Comparison of ENCODE assay signal across 21 cellular contexts in genomic region chr1:221689138-221689537, GRCh38. TPM values are rescaled to one million over a fixed set of nuclear protein-coding genes. Genes with fewer than 3 reads are reported as not detected.
DNase-seq lines count a peak whose midpoint lies in the region; ATAC-seq and TF ChIP-seq lines count a peak whose summit lies in the region.
"Had no signal": no experiment of that assay in that cellular context is flagged by ENCODE, and none has a peak within 500 bp of the region (broad histone marks: within the 10 kb centered on the region; RNA-seq: fewer than 3 reads in every experiment).

No MANE protein-coding gene starts in this region.

- no peaks in the 10 kb centered on the region for H3K36me3 ChIP-seq in HAP-1 (replicated peaks)
- H3K36me3 ChIP-seq: ascending aorta, BLaER1, neutrophil had no signal

- peaks cover 3% of the 10 kb centered on the region for H3K9me3 Mint-ChIP-seq in activated T-helper 17 cell treated with anti-CD3 and anti-CD28 coated beads, Interleukin-2, amount 50 U/mL, for 72 hours
- no peaks in the 10 kb centered on the region for H3K9me3 Mint-ChIP-seq in natural killer cell
- no peaks in the 10 kb centered on the region for H3K9me3 Mint-ChIP-seq in type B pancreatic cell
- H3K9me3 Mint-ChIP-seq: memory B cell had no signal

- no peaks in the 10 kb centered on the region for H3K4me1 ChIP-seq in HAP-1
- H3K4me1 ChIP-seq: ascending aorta, BLaER1 had no signal

- H3K27ac Mint-ChIP-seq in activated T-helper 17 cell treated with anti-CD3 and anti-CD28 coated beads, Interleukin-2, amount 50 U/mL, for 72 hours, result peak overlapping the region; percentile 18
- peak overlapping the region; percentile 84 to 89 for H3K27ac Mint-ChIP-seq in natural killer cell
- H3K27ac Mint-ChIP-seq in type B pancreatic cell, result no peak overlapping the region
- H3K27ac Mint-ChIP-seq: memory B cell had no signal

- peak; percentile 75 for DNase-seq in Daoy (ENCODE audit: low read depth)
- peak; percentile 36 for DNase-seq in M059J (ENCODE audit: low read depth)
- no peak for DNase-seq in natural killer cell
- DNase-seq in HAP-1 (ENCODE audit: low spot score in 2 of 2), result no peak
- no peak for DNase-seq in HCEC 1CT
- no peak for DNase-seq in type B pancreatic cell (ENCODE audit: extremely low spot score, unreplicated experiment)
- DNase-seq: activated CD4-positive, alpha-beta T cell treated with anti-CD3 and anti-CD28 coated beads, Interleukin-2, amount 50 U/mL, for 48 hours; activated effector memory CD4-positive, alpha-beta T cell treated with Interleukin-2 at 50 U/mL for 16 hours; cortex of kidney; erythroblast; NCI-H1105; NCI-H2171 treated with DMSO at 0.1 percent for 48 hours; NCI-H82; right cardiac atrium; stimulated activated CD4-positive, alpha-beta T cell treated with anti-CD3 and anti-CD28 coated beads, Interleukin-2, amount 100 ng/mL, for 24 hours had no signal

- peaks cover 4% of the 10 kb centered on the region for H3K4me1 Mint-ChIP-seq in activated T-helper 17 cell treated with anti-CD3 and anti-CD28 coated beads, Interleukin-2, amount 50 U/mL, for 72 hours
- peaks cover 18 to 27% of the 10 kb centered on the region in 2 donors for H3K4me1 Mint-ChIP-seq in natural killer cell
- H3K4me1 Mint-ChIP-seq in type B pancreatic cell (ENCODE audit: unreplicated experiment), result no peaks in the 10 kb centered on the region
- H3K4me1 Mint-ChIP-seq: memory B cell had no signal

- intact Hi-C loops in natural killer cell (cut with micrococcal nuclease), result loop anchor here (5.0 kb wide), 1 partner anchor 37 kb away; no protein-coding TSS in a partner anchor

- H3K4me3 Mint-ChIP-seq in activated T-helper 17 cell treated with anti-CD3 and anti-CD28 coated beads, Interleukin-2, amount 50 U/mL, for 72 hours, result peak overlapping the region; percentile 28
- H3K4me3 Mint-ChIP-seq in natural killer cell (peak overlapping the region; percentile 74), type B pancreatic cell (no peak overlapping the region)
- H3K4me3 Mint-ChIP-seq: memory B cell had no signal

- H3K9me3 ChIP-seq in HAP-1, result no peaks in the 10 kb centered on the region
- H3K9me3 ChIP-seq: ascending aorta, neutrophil had no signal

- peak; percentile 83 for ATAC-seq in activated T-helper 17 cell treated with anti-CD3 and anti-CD28 coated beads, Interleukin-2, amount 50 U/mL, for 72 hours (replicated peaks)
- peak; percentile 78 to 81 (median 79) for ATAC-seq in natural killer cell
- ATAC-seq: HCT116, right cardiac atrium had no signal

- H3K27me3 ChIP-seq in HAP-1 (ENCODE audit: low read depth), result no peaks in the 10 kb centered on the region
- H3K27me3 ChIP-seq: ascending aorta, BLaER1, neutrophil had no signal

- H3K4me3 ChIP-seq in HAP-1, result no peak overlapping the region
- H3K4me3 ChIP-seq: ascending aorta, BLaER1 had no signal

- TF ChIP-seq CTCF in natural killer cell (IDR thresholded peaks at IDR 0.05), result no peak
- TF ChIP-seq CTCF in type B pancreatic cell (conservative IDR thresholded peaks at IDR 0.05), result no peak

- in situ Hi-C loops in HAP-1 (cut with MboI; ENCODE audit: low sequenced_read_pairs), result no loop called here

- H3K27me3 Mint-ChIP-seq in activated T-helper 17 cell treated with anti-CD3 and anti-CD28 coated beads, Interleukin-2, amount 50 U/mL, for 72 hours, result no peaks in the 10 kb centered on the region
- H3K27me3 Mint-ChIP-seq in natural killer cell (ENCODE audit: low read depth in 2 of 2) (no peaks in the 10 kb centered on the region), type B pancreatic cell (no peaks in the 10 kb centered on the region)
- H3K27me3 Mint-ChIP-seq: memory B cell had no signal

- H3K36me3 Mint-ChIP-seq in activated T-helper 17 cell treated with anti-CD3 and anti-CD28 coated beads, Interleukin-2, amount 50 U/mL, for 72 hours (ENCODE audit: low read depth), result no peaks in the 10 kb centered on the region
- H3K36me3 Mint-ChIP-seq in natural killer cell, result no peaks in the 10 kb centered on the region
- no peaks in the 10 kb centered on the region for H3K36me3 Mint-ChIP-seq in type B pancreatic cell
- H3K36me3 Mint-ChIP-seq: memory B cell had no signal

RNA-seq across cellular contexts. Expression of gene DUSP10, which starts 52.8 kb away (rescaled TPM):
- total RNA-seq in Daoy (2014; rRNA removed; shearing (Covaris generic)), result 22.6 and 24.4 TPM in 2 replicates
- 44.3 and 51.8 TPM in 2 replicates for total RNA-seq in M059J (2014; rRNA removed; shearing (Covaris generic))
- 10 to 100 TPM in 1 of 2 donors, 1 to 10 TPM in 1; 8.2 to 11.7 TPM for total RNA-seq in activated T-helper 17 cell treated with anti-CD3 and anti-CD28 coated beads, Interleukin-2, amount 50 U/mL, for 72 hours
- total RNA-seq in natural killer cell (100 to 1,000 TPM; 109 to 231 (median 210) TPM), type B pancreatic cell (ENCODE audit: low replicate concordance) (19.6 and 29.4 TPM in 2 replicates)

Comparison
In these comparisons a context has a peak if more than half of its experiments do, and no peak if none do; other contexts are left out.
1. DNase-seq: peak in Daoy (single experiment) and M059J (single experiment); none in natural killer cell (single experiment), HAP-1 (0 of 2), HCEC 1CT (single experiment) and type B pancreatic cell (single experiment).